Comparison of ENCODE assay signal across 1 cellular context in the genomic region with DNA sequence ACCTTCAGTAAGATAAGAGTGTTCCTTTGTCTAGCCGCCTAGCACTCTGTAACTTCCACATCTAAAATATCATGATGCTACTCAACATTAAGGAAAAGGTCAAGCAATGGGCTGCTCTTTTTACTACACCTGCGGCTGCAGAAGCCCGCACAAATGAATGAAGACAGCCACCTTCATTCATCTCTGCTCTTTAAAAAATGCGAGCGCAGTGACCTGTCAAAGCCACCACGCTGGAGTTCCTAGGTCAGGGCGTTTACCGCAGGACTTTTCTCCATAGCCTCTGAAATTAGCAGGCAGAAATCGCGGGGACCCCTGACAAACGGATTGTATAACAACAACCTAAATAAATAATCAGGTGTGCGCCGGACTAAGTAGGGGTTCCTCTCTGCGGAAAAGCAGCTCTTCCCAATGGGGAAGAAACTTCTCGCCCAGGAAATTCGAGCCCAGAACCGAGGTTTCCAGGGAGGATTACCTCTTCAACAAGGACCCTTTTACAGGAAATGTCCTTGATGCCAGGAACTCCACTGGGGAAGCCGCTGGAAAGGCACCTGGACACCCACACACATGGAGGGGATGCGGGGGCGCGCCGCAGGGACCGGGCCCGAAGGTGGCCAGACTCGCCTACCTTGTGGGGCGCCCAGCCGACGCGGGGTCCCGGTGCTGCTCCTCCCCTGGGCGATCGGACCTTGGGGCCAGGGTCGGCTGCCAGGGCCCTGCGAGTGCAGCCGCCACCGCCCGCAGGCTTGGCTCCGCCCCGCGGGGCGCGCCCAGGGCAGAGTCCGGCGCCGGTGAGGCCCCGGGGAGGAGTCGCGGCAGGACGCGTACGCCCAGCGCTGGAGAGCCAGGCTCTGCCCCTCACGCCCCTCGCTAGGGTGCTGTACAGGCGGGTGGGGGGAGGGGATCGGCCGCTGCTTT.
TF ChIP-seq lines count a peak whose summit lies in the region.

A gene with protein sequence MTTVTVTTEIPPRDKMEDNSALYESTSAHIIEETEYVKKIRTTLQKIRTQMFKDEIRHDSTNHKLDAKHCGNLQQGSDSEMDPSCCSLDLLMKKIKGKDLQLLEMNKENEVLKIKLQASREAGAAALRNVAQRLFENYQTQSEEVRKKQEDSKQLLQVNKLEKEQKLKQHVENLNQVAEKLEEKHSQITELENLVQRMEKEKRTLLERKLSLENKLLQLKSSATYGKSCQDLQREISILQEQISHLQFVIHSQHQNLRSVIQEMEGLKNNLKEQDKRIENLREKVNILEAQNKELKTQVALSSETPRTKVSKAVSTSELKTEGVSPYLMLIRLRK (minus strand): TSS at position 751 of the 915 bp plus-strand sequence. CDS start 16,670 bp downstream, outside the sequence.

TF ChIP-seq in HepG2, 621 proteins besides CTCF, POLR2A, EP300 and RAD21 (continued from another document and continues in another):
- peak; percentile 42; the same call in 1 of the 2 replicates for TF ChIP-seq RERE (CRISPR knock-in tag; IDR thresholded peaks at IDR 0.05; ENCODE audit: low read depth)
- TF ChIP-seq POGZ (CRISPR knock-in tag; IDR thresholded peaks at IDR 0.05): peak; percentile 77; the same call in 1 of the 2 replicates
- no peak for TF ChIP-seq ZNF33B (CRISPR knock-in tag; IDR thresholded peaks at IDR 0.05)
- 0 out of 2 replicates have a peak, but pooled peaks have one; percentile 29 for TF ChIP-seq ZNF501 (CRISPR knock-in tag; IDR thresholded peaks at IDR 0.05)
- TF ChIP-seq, protein P1, sequence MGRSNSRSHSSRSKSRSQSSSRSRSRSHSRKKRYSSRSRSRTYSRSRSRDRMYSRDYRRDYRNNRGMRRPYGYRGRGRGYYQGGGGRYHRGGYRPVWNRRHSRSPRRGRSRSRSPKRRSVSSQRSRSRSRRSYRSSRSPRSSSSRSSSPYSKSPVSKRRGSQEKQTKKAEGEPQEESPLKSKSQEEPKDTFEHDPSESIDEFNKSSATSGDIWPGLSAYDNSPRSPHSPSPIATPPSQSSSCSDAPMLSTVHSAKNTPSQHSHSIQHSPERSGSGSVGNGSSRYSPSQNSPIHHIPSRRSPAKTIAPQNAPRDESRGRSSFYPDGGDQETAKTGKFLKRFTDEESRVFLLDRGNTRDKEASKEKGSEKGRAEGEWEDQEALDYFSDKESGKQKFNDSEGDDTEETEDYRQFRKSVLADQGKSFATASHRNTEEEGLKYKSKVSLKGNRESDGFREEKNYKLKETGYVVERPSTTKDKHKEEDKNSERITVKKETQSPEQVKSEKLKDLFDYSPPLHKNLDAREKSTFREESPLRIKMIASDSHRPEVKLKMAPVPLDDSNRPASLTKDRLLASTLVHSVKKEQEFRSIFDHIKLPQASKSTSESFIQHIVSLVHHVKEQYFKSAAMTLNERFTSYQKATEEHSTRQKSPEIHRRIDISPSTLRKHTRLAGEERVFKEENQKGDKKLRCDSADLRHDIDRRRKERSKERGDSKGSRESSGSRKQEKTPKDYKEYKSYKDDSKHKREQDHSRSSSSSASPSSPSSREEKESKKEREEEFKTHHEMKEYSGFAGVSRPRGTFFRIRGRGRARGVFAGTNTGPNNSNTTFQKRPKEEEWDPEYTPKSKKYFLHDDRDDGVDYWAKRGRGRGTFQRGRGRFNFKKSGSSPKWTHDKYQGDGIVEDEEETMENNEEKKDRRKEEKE (IDR thresholded peaks at IDR 0.05): no peak
- TF ChIP-seq, protein P2, sequence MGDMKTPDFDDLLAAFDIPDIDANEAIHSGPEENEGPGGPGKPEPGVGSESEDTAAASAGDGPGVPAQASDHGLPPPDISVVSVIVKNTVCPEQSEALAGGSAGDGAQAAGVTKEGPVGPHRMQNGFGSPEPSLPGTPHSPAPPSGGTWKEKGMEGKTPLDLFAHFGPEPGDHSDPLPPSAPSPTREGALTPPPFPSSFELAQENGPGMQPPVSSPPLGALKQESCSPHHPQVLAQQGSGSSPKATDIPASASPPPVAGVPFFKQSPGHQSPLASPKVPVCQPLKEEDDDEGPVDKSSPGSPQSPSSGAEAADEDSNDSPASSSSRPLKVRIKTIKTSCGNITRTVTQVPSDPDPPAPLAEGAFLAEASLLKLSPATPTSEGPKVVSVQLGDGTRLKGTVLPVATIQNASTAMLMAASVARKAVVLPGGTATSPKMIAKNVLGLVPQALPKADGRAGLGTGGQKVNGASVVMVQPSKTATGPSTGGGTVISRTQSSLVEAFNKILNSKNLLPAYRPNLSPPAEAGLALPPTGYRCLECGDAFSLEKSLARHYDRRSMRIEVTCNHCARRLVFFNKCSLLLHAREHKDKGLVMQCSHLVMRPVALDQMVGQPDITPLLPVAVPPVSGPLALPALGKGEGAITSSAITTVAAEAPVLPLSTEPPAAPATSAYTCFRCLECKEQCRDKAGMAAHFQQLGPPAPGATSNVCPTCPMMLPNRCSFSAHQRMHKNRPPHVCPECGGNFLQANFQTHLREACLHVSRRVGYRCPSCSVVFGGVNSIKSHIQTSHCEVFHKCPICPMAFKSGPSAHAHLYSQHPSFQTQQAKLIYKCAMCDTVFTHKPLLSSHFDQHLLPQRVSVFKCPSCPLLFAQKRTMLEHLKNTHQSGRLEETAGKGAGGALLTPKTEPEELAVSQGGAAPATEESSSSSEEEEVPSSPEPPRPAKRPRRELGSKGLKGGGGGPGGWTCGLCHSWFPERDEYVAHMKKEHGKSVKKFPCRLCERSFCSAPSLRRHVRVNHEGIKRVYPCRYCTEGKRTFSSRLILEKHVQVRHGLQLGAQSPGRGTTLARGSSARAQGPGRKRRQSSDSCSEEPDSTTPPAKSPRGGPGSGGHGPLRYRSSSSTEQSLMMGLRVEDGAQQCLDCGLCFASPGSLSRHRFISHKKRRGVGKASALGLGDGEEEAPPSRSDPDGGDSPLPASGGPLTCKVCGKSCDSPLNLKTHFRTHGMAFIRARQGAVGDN (CRISPR knock-in tag; IDR thresholded peaks at IDR 0.05): peak; percentile 84
- peak; percentile 56; the same call in 1 of the 2 replicates for TF ChIP-seq ZNF121 (CRISPR knock-in tag; IDR thresholded peaks at IDR 0.05)
- TF ChIP-seq ZNF556 (CRISPR knock-in tag; IDR thresholded peaks at IDR 0.05; ENCODE audit: borderline replicate concordance): peak; percentile 44; the same call in 1 of the 2 replicates
- no peak for TF ChIP-seq STAG1 (CRISPR knock-in tag; IDR thresholded peaks at IDR 0.05)
- TF ChIP-seq TEAD3 (CRISPR knock-in tag; optimal IDR thresholded peaks at IDR 0.05; ENCODE audit: borderline replicate concordance): no peak
- TF ChIP-seq ZNF570 (CRISPR knock-in tag; IDR thresholded peaks at IDR 0.05; ENCODE audit: borderline replicate concordance): no peak
- peak; percentile 61 for TF ChIP-seq ZBTB7A (CRISPR knock-in tag; IDR thresholded peaks at IDR 0.05)
- TF ChIP-seq ZSCAN31 (CRISPR knock-in tag; IDR thresholded peaks at IDR 0.05; ENCODE audit: low read depth): 0 out of 2 replicates have a peak, but pooled peaks have one; percentile 38
- TF ChIP-seq RXRA (CRISPR knock-in tag; IDR thresholded peaks at IDR 0.05): no peak
- TF ChIP-seq, protein P3, sequence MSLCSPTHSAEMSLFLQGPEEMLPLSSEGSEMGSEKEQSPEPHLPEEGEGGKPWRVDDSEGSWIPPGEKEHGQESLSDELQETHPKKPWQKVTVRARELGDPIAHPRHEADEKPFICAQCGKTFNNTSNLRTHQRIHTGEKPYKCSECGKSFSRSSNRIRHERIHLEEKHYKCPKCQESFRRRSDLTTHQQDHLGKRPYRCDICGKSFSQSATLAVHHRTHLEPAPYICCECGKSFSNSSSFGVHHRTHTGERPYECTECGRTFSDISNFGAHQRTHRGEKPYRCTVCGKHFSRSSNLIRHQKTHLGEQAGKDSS (CRISPR knock-in tag; IDR thresholded peaks at IDR 0.05; ENCODE audit: borderline replicate concordance, low read depth): peak; percentile 68; the same call in 1 of the 2 replicates
- peak; percentile 55; the same call in 1 of the 2 replicates for TF ChIP-seq BCL6 (CRISPR knock-in tag; IDR thresholded peaks at IDR 0.05)
- TF ChIP-seq HOXA5 (CRISPR knock-in tag; IDR thresholded peaks at IDR 0.05): 0 out of 2 replicates have a peak, but pooled peaks have one; percentile 33
- peak; percentile 73 for TF ChIP-seq HDAC1 (CRISPR knock-in tag; IDR thresholded peaks at IDR 0.05)
- no peak for TF ChIP-seq ZNF678 (CRISPR knock-in tag; IDR thresholded peaks at IDR 0.05)
- TF ChIP-seq GATAD2A (CRISPR knock-in tag; IDR thresholded peaks at IDR 0.05): 0 out of 2 replicates have a peak, but pooled peaks have one; percentile 22
- no peak for TF ChIP-seq SOX13 (IDR thresholded peaks at IDR 0.05)
- TF ChIP-seq SOX13 (CRISPR knock-in tag; conservative IDR thresholded peaks at IDR 0.05 in 1 of 2, IDR thresholded peaks at IDR 0.05 in 1 of 2): peak in 1 of 2 experiments; percentile 42; a peak in 2 of 4 replicates
- peak; percentile 84; the same call in 1 of the 2 replicates for TF ChIP-seq ZFP36L1 (CRISPR knock-in tag; IDR thresholded peaks at IDR 0.05)
- TF ChIP-seq KAT7 (CRISPR knock-in tag; IDR thresholded peaks at IDR 0.05; ENCODE audit: borderline replicate concordance): no peak
- peak; percentile 41; the same call in 1 of the 2 replicates for TF ChIP-seq MAZ (IDR thresholded peaks at IDR 0.05; ENCODE audit: borderline replicate concordance, low read depth, low read length)
- 0 out of 2 replicates have a peak, but pooled peaks have one; percentile 54 for TF ChIP-seq MAZ (CRISPR knock-in tag; IDR thresholded peaks at IDR 0.05; ENCODE audit: low read depth)
- TF ChIP-seq ZNF292 (CRISPR knock-in tag; IDR thresholded peaks at IDR 0.05; ENCODE audit: borderline replicate concordance, low read depth): no peak
- 0 out of 2 replicates have a peak, but pooled peaks have one; percentile 36 for TF ChIP-seq DNMT1 (CRISPR knock-in tag; IDR thresholded peaks at IDR 0.05)
- TF ChIP-seq PITX1 (CRISPR knock-in tag; IDR thresholded peaks at IDR 0.05): peak; percentile 48; the same call in 1 of the 2 replicates
- no peak for TF ChIP-seq SUZ12 (IDR thresholded peaks at IDR 0.05; ENCODE audit: low read depth, low read length)
- 0 out of 2 replicates have a peak, but pooled peaks have one; percentile 62 for TF ChIP-seq HINFP (CRISPR knock-in tag; IDR thresholded peaks at IDR 0.05; ENCODE audit: low read depth)
- no peak for TF ChIP-seq TAF1 (CRISPR knock-in tag; IDR thresholded peaks at IDR 0.05)
- no peak for TF ChIP-seq ZSCAN25 (CRISPR knock-in tag; IDR thresholded peaks at IDR 0.05)
- 0 out of 2 replicates have a peak, but pooled peaks have one; percentile 24 for TF ChIP-seq ZSCAN29 (CRISPR knock-in tag; conservative IDR thresholded peaks at IDR 0.05)
- TF ChIP-seq THAP11 (CRISPR knock-in tag; IDR thresholded peaks at IDR 0.05): 0 out of 2 replicates have a peak, but pooled peaks have one; percentile 43
- no peak for TF ChIP-seq ERF (CRISPR knock-in tag; IDR thresholded peaks at IDR 0.05)
- no peak for TF ChIP-seq ZNF784 (CRISPR knock-in tag; IDR thresholded peaks at IDR 0.05; ENCODE audit: borderline replicate concordance)
- TF ChIP-seq DMAP1 (CRISPR knock-in tag; IDR thresholded peaks at IDR 0.05): 0 out of 2 replicates have a peak, but pooled peaks have one; percentile 30
- TF ChIP-seq SOX6 (IDR thresholded peaks at IDR 0.05): no peak
- no peak; the same call in 1 of the 2 replicates for TF ChIP-seq SOX6 (CRISPR knock-in tag; IDR thresholded peaks at IDR 0.05)
- TF ChIP-seq POLR2AphosphoS2 (IDR thresholded peaks at IDR 0.05; ENCODE audit: low read depth, low read length): no peak
